In genomic region chr2:234051374-234052070, GRCh38 we compare ENCODE assay signal across 20 cellular contexts. TPM values are rescaled to one million over a fixed set of nuclear protein-coding genes. Genes with fewer than 3 reads are reported as not detected.
"Had no signal": no experiment of that assay in that cellular context is flagged by ENCODE, and none has a peak within 500 bp of the region (broad histone marks: within the 10 kb centered on the region; RNA-seq: fewer than 3 reads in every experiment).

No MANE protein-coding gene starts in this region.

- H3K27me3 ChIP-seq: brain microvascular endothelial cell had no signal

- H3K4me3 Mint-ChIP-seq: activated CD4-positive, alpha-beta T cell treated with anti-CD3 and anti-CD28 coated beads for 36 hours; activated CD8-positive, alpha-beta T cell treated with anti-CD3 and anti-CD28 coated beads for 36 hours; activated naive CD4-positive, alpha-beta T cell treated with anti-CD3 and anti-CD28 coated beads for 36 hours; activated T-helper 1 cell treated with anti-CD3 and anti-CD28 coated beads, Interleukin-12 subunit alpha, Interleukin-12 subunit beta, Interleukin-2, Interleukin-4 antibody, amounts not matched to agents 30 ng/mL and 10 ng/mL and 1 ng/mL, durations not matched to agents 14 hours and 24 hours and 36 hours; dendritic cell treated with granulocyte-macrophage colony-stimulating factor and Interleukin-4, amounts not matched to agents 40 ng/mL and 50 ng/mL, for 4 days; type B pancreatic cell had no signal

- H3K27ac ChIP-seq: brain microvascular endothelial cell, heart left ventricle, WERI-Rb-1 had no signal

- H3K4me3 ChIP-seq: heart left ventricle had no signal

- H3K36me3 ChIP-seq: brain microvascular endothelial cell, heart left ventricle, WERI-Rb-1 had no signal

- H3K27ac Mint-ChIP-seq: activated CD4-positive, alpha-beta T cell treated with anti-CD3 and anti-CD28 coated beads for 36 hours; activated CD8-positive, alpha-beta T cell treated with anti-CD3 and anti-CD28 coated beads for 36 hours; activated naive CD4-positive, alpha-beta T cell treated with anti-CD3 and anti-CD28 coated beads for 36 hours; activated T-helper 1 cell treated with anti-CD3 and anti-CD28 coated beads, Interleukin-12 subunit alpha, Interleukin-12 subunit beta, Interleukin-2, Interleukin-4 antibody, amounts not matched to agents 30 ng/mL and 10 ng/mL and 1 ng/mL, durations not matched to agents 14 hours and 24 hours and 36 hours; dendritic cell treated with granulocyte-macrophage colony-stimulating factor and Interleukin-4, amounts not matched to agents 40 ng/mL and 50 ng/mL, for 4 days; type B pancreatic cell had no signal

- FAIRE-seq: frontal cortex had no signal

- H3K4me1 ChIP-seq: heart left ventricle had no signal

- ATAC-seq: activated CD4-positive, alpha-beta T cell treated with anti-CD3 and anti-CD28 coated beads for 36 hours; activated CD8-positive, alpha-beta T cell treated with anti-CD3 and anti-CD28 coated beads for 36 hours; esophagus mucosa; heart left ventricle; left ventricle myocardium superior had no signal

- DNase-seq: activated CD4-positive, alpha-beta T cell treated with anti-CD3 and anti-CD28 coated beads for 36 hours; activated CD8-positive, alpha-beta T cell treated with anti-CD3 and anti-CD28 coated beads for 36 hours; activated naive CD4-positive, alpha-beta T cell treated with anti-CD3 and anti-CD28 coated beads for 36 hours; amygdala; brain microvascular endothelial cell; cerebellar nuclear complex; heart left ventricle; left ventricle myocardium superior; stimulated activated CD4-positive, alpha-beta T cell treated with anti-CD3 and anti-CD28 coated beads, Interleukin-12 subunit alpha, Interleukin-12 subunit beta, amount 100 ng/mL, for 4 hours; stimulated activated naive CD4-positive, alpha-beta T cell treated with Interleukin-2 at 50 U/mL for 16 hours; T-helper 1 cell; WERI-Rb-1 had no signal

- H3K27me3 Mint-ChIP-seq: activated CD4-positive, alpha-beta T cell treated with anti-CD3 and anti-CD28 coated beads for 36 hours; activated CD8-positive, alpha-beta T cell treated with anti-CD3 and anti-CD28 coated beads for 36 hours had no signal

- H3K9me3 Mint-ChIP-seq: activated CD8-positive, alpha-beta T cell treated with anti-CD3 and anti-CD28 coated beads for 36 hours; activated naive CD4-positive, alpha-beta T cell treated with anti-CD3 and anti-CD28 coated beads for 36 hours; activated T-helper 1 cell treated with anti-CD3 and anti-CD28 coated beads, Interleukin-12 subunit alpha, Interleukin-12 subunit beta, Interleukin-2, Interleukin-4 antibody, amounts not matched to agents 30 ng/mL and 10 ng/mL and 1 ng/mL, durations not matched to agents 14 hours and 24 hours and 36 hours; dendritic cell treated with granulocyte-macrophage colony-stimulating factor and Interleukin-4, amounts not matched to agents 40 ng/mL and 50 ng/mL, for 4 days; type B pancreatic cell had no signal

- H3K9me3 ChIP-seq: heart left ventricle had no signal

- H3K36me3 Mint-ChIP-seq: type B pancreatic cell had no signal

RNA-seq across cellular contexts. Expression of gene SPP2, which starts 1.0 kb away (rescaled TPM):
- total RNA-seq: activated CD4-positive, alpha-beta T cell treated with anti-CD3 and anti-CD28 coated beads for 36 hours; activated CD8-positive, alpha-beta T cell treated with anti-CD3 and anti-CD28 coated beads for 36 hours; activated naive CD4-positive, alpha-beta T cell treated with anti-CD3 and anti-CD28 coated beads for 36 hours; activated T-helper 1 cell treated with anti-CD3 and anti-CD28 coated beads, Interleukin-12 subunit alpha, Interleukin-12 subunit beta, Interleukin-2, Interleukin-4 antibody, amounts not matched to agents 30 ng/mL and 10 ng/mL and 1 ng/mL, durations not matched to agents 14 hours and 24 hours and 36 hours; esophagus mucosa; frontal cortex; heart left ventricle; left ventricle myocardium superior; osteocyte; pulmonary artery endothelial cell had no signal
- polyA plus RNA-seq: heart left ventricle, neural cell had no signal
